ENCODE assay signal across 12 cellular contexts in the genomic region with DNA sequence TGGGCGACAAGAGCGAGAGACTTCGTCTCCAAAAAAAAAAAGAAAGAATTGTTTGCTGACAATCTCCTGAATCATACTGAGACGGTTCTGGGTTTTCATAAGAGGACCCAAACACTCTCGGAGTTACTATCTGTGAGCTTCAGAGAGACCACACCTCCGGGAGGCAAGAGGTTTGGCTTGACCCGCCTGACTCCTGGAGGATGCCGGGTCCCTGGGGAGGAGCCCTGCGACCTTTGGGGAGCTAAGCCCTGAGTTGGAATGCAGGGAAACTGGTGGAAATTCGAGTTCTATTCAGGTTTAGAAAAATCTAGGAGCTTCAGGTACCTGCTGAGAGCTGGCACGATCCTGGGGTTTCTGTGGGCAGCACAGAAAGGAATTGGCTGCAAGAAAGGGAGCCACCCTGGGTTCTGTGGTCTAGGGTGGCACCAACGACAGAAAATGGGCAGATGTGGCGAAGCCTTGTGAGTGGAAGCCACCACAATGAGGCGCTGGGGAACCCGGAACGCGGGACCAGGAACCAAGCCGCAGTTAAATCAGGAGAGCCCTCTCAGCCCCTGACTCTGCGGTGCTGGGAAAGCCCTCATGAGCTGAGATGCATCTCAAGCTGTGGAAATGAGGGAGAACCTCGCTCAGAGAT. TPM values are rescaled to one million over a fixed set of nuclear protein-coding genes. Genes with fewer than 3 reads are reported as not detected.
DNase-seq lines count a peak whose midpoint lies in the region; ATAC-seq and TF ChIP-seq lines count a peak whose summit lies in the region.
"Had no signal": no experiment of that assay in that cellular context is flagged by ENCODE, and none has a peak within 500 bp of the region (broad histone marks: within the 10 kb centered on the region; RNA-seq: fewer than 3 reads in every experiment).

No MANE protein-coding gene starts in this region.

- no peaks in the 10 kb centered on the region for H4K20me1 ChIP-seq in OCI-LY3 (ENCODE audit: insufficient read depth, low read length)

- no peak for TF ChIP-seq EP300 in transverse colon (IDR thresholded peaks at IDR 0.05; ENCODE audit: low read depth)

- H3K27ac ChIP-seq in OCI-LY3 (ENCODE audit: low read length): no peak overlapping the region
- no peak overlapping the region for H3K27ac ChIP-seq in transverse colon
- H3K27ac ChIP-seq: vagina, VCaP had no signal

- H3K27me3 ChIP-seq in OCI-LY3 (ENCODE audit: low read depth, low read length): no peaks in the 10 kb centered on the region
- H3K27me3 ChIP-seq in transverse colon: no peaks in the 10 kb centered on the region
- H3K27me3 ChIP-seq: vagina had no signal

- H3K9ac ChIP-seq in OCI-LY3 (ENCODE audit: low read length): peak overlapping the region; percentile 68

- DNase-seq in activated naive CD4-positive, alpha-beta T cell treated with anti-CD3 and anti-CD28 coated beads for 36 hours: peak; percentile 20
- no peak for DNase-seq in activated naive CD4-positive, alpha-beta T cell treated with anti-CD3 and anti-CD28 coated beads, Interleukin-2, amount 50 U/mL, for 16 hours
- DNase-seq in transverse colon (peak; percentile 22), SK-N-DZ (ENCODE audit: low spot score) (no peak), endothelial cell (ENCODE audit: low spot score) (no peak)

- no peaks in the 10 kb centered on the region for H3K79me2 ChIP-seq in OCI-LY3 (ENCODE audit: low read length)

- peak overlapping the region; percentile 93 for H3K4me2 ChIP-seq in OCI-LY3 (ENCODE audit: low read length)

- H3K27ac Mint-ChIP-seq in activated naive CD4-positive, alpha-beta T cell treated with anti-CD3 and anti-CD28 coated beads for 36 hours: no peak overlapping the region
- H3K27ac Mint-ChIP-seq in dendritic cell treated with granulocyte-macrophage colony-stimulating factor and Interleukin-4, amounts not matched to agents 40 ng/mL and 50 ng/mL, for 4 days: peak overlapping the region; percentile 28
- no peak overlapping the region for H3K27ac Mint-ChIP-seq in endothelial cell (ENCODE audit: unreplicated experiment)

- no peaks in the 10 kb centered on the region for H3K36me3 ChIP-seq in OCI-LY3 (replicated peaks; ENCODE audit: low read depth, low read length)
- H3K36me3 ChIP-seq in transverse colon: no peaks in the 10 kb centered on the region
- H3K36me3 ChIP-seq: vagina had no signal

- TF ChIP-seq POLR2A in transverse colon (IDR thresholded peaks at IDR 0.05): no peak

- CTCF ChIA-PET in activated naive CD4-positive, alpha-beta T cell treated with anti-CD3 and anti-CD28 coated beads for 36 hours (lab: Charles Lee): interaction anchor here (0.6 to 4.2 kb wide), 5 partner anchors 10 to 336 kb away, joined by 3 to 84 read pairs (median 4); partner anchors contain the start of gene GATAD1

- H3K4me3 Mint-ChIP-seq in activated naive CD4-positive, alpha-beta T cell treated with anti-CD3 and anti-CD28 coated beads for 36 hours: peak overlapping the region; percentile 19
- peak overlapping the region; percentile 56 for H3K4me3 Mint-ChIP-seq in dendritic cell treated with granulocyte-macrophage colony-stimulating factor and Interleukin-4, amounts not matched to agents 40 ng/mL and 50 ng/mL, for 4 days
- no peak overlapping the region for H3K4me3 Mint-ChIP-seq in endothelial cell (ENCODE audit: unreplicated experiment)

- H3K4me1 Mint-ChIP-seq in activated naive CD4-positive, alpha-beta T cell treated with anti-CD3 and anti-CD28 coated beads for 36 hours (ENCODE audit: low read depth): peaks cover 11% of the 10 kb centered on the region
- H3K4me1 Mint-ChIP-seq in dendritic cell treated with granulocyte-macrophage colony-stimulating factor and Interleukin-4, amounts not matched to agents 40 ng/mL and 50 ng/mL, for 4 days (ENCODE audit: low read depth): peaks cover 9% of the 10 kb centered on the region
- peaks cover 18% of the 10 kb centered on the region for H3K4me1 Mint-ChIP-seq in endothelial cell (ENCODE audit: unreplicated experiment)

- H3K27me3 Mint-ChIP-seq in activated naive CD4-positive, alpha-beta T cell treated with anti-CD3 and anti-CD28 coated beads for 36 hours (ENCODE audit: low read depth): peaks cover 14% of the 10 kb centered on the region
- H3K27me3 Mint-ChIP-seq in dendritic cell treated with granulocyte-macrophage colony-stimulating factor and Interleukin-4, amounts not matched to agents 40 ng/mL and 50 ng/mL, for 4 days: peaks cover 2% of the 10 kb centered on the region
- H3K27me3 Mint-ChIP-seq in endothelial cell (ENCODE audit: unreplicated experiment): peaks cover 5% of the 10 kb centered on the region

- H3K9me3 Mint-ChIP-seq in activated naive CD4-positive, alpha-beta T cell treated with anti-CD3 and anti-CD28 coated beads for 36 hours: no peaks in the 10 kb centered on the region
- H3K9me3 Mint-ChIP-seq in dendritic cell treated with granulocyte-macrophage colony-stimulating factor and Interleukin-4, amounts not matched to agents 40 ng/mL and 50 ng/mL, for 4 days: no peaks in the 10 kb centered on the region
- no peaks in the 10 kb centered on the region for H3K9me3 Mint-ChIP-seq in endothelial cell (ENCODE audit: unreplicated experiment)

- peak overlapping the region; percentile 87 for H3K4me3 ChIP-seq in OCI-LY3 (ENCODE audit: low read length)
- H3K4me3 ChIP-seq in transverse colon: no peak overlapping the region

- H3K36me3 Mint-ChIP-seq in activated naive CD4-positive, alpha-beta T cell treated with anti-CD3 and anti-CD28 coated beads for 36 hours (ENCODE audit: low read depth): no peaks in the 10 kb centered on the region
- H3K36me3 Mint-ChIP-seq in dendritic cell treated with granulocyte-macrophage colony-stimulating factor and Interleukin-4, amounts not matched to agents 40 ng/mL and 50 ng/mL, for 4 days (ENCODE audit: low read depth): peaks cover 5% of the 10 kb centered on the region
- H3K36me3 Mint-ChIP-seq in endothelial cell (ENCODE audit: low read depth, unreplicated experiment): no peaks in the 10 kb centered on the region

- no peak for ATAC-seq in GM19324 (IDR thresholded peaks at IDR 0.05; ENCODE audit: low FRiP score, unreplicated experiment)

- in situ Hi-C loops in transverse colon (cut with MboI; ENCODE audit: low pct_ligation_motif_present in 1 of 4, low pct_unique_long_range_greater_than_20kb in 1 of 4, low sequenced_read_pairs in 3 of 4): loop anchor here in 2 of 4 donors (25.0 kb wide), 1 partner anchor 188 kb away; the partner anchor contains the start of genes ANKIB1 (in 2 of the 2) and KRIT1 (in 2 of the 2)

- 52 to 60% methylated on average over 10 to 20 of the region's 20 CpGs for WGBS in transverse colon (ENCODE audit: low coverage in 1 of 2), 2 donors

- H2AFZ ChIP-seq in OCI-LY3 (ENCODE audit: low read depth, low read length): peak overlapping the region; percentile 99

- H3K4me1 ChIP-seq in OCI-LY3 (ENCODE audit: low read length) (peaks cover 6% of the 10 kb centered on the region; the same call in 1 of the 2 replicates), transverse colon (peaks cover 0 to 10% (median 3%) of the 10 kb centered on the region in 4 donors)
- H3K4me1 ChIP-seq: vagina had no signal

- intact Hi-C loops in activated naive CD4-positive, alpha-beta T cell treated with anti-CD3 and anti-CD28 coated beads for 36 hours (cut with micrococcal nuclease): loop anchor here (2.0 kb wide), 1 partner anchor 181 kb away; the partner anchor contains the start of genes ANKIB1 and KRIT1
- intact Hi-C loops in dendritic cell treated with granulocyte-macrophage colony-stimulating factor and Interleukin-4, amounts not matched to agents 40 ng/mL and 50 ng/mL, for 4 days (cut with micrococcal nuclease): no loop called here
- intact Hi-C loops in transverse colon (cut with DNase I; ENCODE audit: low total_unique reads): no loop called here

- H3K9me3 ChIP-seq in OCI-LY3 (ENCODE audit: insufficient read depth, low read length) (no peaks in the 10 kb centered on the region), transverse colon (no peaks in the 10 kb centered on the region)
- H3K9me3 ChIP-seq: vagina had no signal

- TF ChIP-seq CTCF in OCI-LY3 (IDR thresholded peaks at IDR 0.05; ENCODE audit: low read depth, low read length): peak; percentile 30
- TF ChIP-seq CTCF in transverse colon (IDR thresholded peaks at IDR 0.05): no peak
- no peak for TF ChIP-seq CTCF in endothelial cell (IDR thresholded peaks at IDR 0.05; ENCODE audit: unreplicated experiment)

RNA-seq across cellular contexts. Expression of gene GATAD1, which starts 21.9 kb away (rescaled TPM):
- total RNA-seq in activated naive CD4-positive, alpha-beta T cell treated with anti-CD3 and anti-CD28 coated beads for 36 hours: 10 to 100 TPM; 27.5 to 29.6 TPM
- total RNA-seq in transverse colon (10 to 100 TPM; 18.9 to 57.0 (median 41.7) TPM), endothelial cell (ENCODE audit: unreplicated experiment) (22.7 TPM)
- 30.3 and 31.2 TPM in 2 replicates for polyA plus RNA-seq in SK-N-DZ (2014; cell fraction: cytosol; rRNA removed)
- 15.5 and 22.5 TPM in 2 replicates for polyA plus RNA-seq in SK-N-DZ (2014; cell fraction: nucleus; rRNA removed)

RNA-seq across cellular contexts. Expression of gene ERVW-1, which starts 52.3 kb away (rescaled TPM):
- not detected for total RNA-seq in activated naive CD4-positive, alpha-beta T cell treated with anti-CD3 and anti-CD28 coated beads for 36 hours
- not detected for total RNA-seq in transverse colon
- not detected in 2 replicates for polyA plus RNA-seq in SK-N-DZ (2014; cell fraction: cytosol; rRNA removed)
- polyA plus RNA-seq in SK-N-DZ (2014; cell fraction: nucleus; rRNA removed): not detected in 2 replicates
- not detected for total RNA-seq in endothelial cell (ENCODE audit: unreplicated experiment)
- total RNA-seq: osteocyte, vagina had no signal
- polyA plus RNA-seq: keratinocyte had no signal

Comparison
In these comparisons a context has a peak if more than half of its experiments do, and no peak if none do; other contexts are left out.
1. DNase-seq: peak in activated naive CD4-positive, alpha-beta T cell treated with anti-CD3 and anti-CD28 coated beads for 36 hours (single experiment) and transverse colon (single experiment); none in activated naive CD4-positive, alpha-beta T cell treated with anti-CD3 and anti-CD28 coated beads, Interleukin-2, amount 50 U/mL, for 16 hours (single experiment), SK-N-DZ (single experiment) and endothelial cell (single experiment).